1 cellular context compared by ENCODE assay signal in the genomic region with DNA sequence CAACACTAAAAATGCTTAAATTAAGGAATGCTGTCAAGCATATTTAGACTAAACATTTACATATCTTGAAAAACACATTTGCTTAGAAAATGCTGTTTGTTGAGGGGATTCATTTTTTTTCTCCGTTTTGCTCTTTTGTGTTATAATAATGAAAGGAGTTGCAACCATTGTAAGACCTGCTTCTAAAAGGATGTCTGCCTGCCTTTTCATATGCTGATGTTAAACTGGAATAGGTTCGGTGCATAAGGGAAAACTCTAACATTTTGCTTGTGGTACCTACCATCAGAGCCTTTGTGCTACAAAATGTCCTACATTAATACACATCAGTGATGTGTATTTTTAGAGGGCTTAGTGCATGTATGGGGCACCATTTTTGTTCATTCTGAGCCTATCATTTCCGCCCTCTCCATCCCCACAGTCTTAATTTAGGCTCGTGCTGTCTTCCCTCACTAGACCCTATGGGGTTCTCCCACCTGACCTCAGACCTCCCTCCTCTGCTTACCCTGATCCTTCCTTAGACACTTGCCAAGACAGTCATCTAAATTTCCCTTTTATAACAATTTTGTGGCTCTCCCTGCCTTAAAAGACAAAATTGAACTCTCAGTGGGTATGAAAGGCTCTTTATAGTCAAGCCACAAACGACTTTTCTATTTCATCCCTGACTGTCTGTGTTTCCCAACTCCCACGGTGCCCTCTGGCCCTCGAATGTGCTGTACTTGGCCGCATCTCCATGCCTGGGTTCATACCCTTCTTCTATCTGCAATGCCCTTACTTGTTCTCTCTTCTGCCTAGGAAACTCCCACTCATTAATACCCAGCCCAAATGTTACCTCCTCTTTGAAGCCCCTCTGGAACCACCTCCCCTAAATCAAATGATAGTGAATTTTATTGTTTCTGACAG.
TF ChIP-seq lines count a peak whose summit lies in the region.

No MANE protein-coding gene starts in this region.

TF ChIP-seq in H1, 55 proteins besides CTCF, POLR2A, EP300 and RAD21:
- TF ChIP-seq CBX8 (IDR thresholded peaks at IDR 0.05; ENCODE audit: borderline replicate concordance, low read depth, low read length) (no peak), NANOG (IDR thresholded peaks at IDR 0.05; ENCODE audit: insufficient read depth, low read depth, low read length, poor library complexity, severe bottlenecking) (no peak), EGR1 (IDR thresholded peaks at IDR 0.05; ENCODE audit: borderline replicate concordance, low read depth, low read length) (no peak), RBBP5 (IDR thresholded peaks at IDR 0.05; ENCODE audit: borderline replicate concordance, low read depth, low read length) (no peak), GTF2F1 (IDR thresholded peaks at IDR 0.05; ENCODE audit: borderline replicate concordance, low read depth, low read length) (no peak), SAP30 (IDR thresholded peaks at IDR 0.05; ENCODE audit: insufficient read depth, insufficient replicate concordance, low read length) (no peak), NRF1 (IDR thresholded peaks at IDR 0.05; ENCODE audit: low read depth, low read length) (no peak)
- TF ChIP-seq, protein P1, sequence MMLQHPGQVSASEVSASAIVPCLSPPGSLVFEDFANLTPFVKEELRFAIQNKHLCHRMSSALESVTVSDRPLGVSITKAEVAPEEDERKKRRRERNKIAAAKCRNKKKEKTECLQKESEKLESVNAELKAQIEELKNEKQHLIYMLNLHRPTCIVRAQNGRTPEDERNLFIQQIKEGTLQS (IDR thresholded peaks at IDR 0.05; ENCODE audit: insufficient read depth, low read depth, low read length): no peak
TF ChIP-seq in H1: peak in this region for 0.
